Comparison of ENCODE assay signal across 1 cellular context in the genomic region with DNA sequence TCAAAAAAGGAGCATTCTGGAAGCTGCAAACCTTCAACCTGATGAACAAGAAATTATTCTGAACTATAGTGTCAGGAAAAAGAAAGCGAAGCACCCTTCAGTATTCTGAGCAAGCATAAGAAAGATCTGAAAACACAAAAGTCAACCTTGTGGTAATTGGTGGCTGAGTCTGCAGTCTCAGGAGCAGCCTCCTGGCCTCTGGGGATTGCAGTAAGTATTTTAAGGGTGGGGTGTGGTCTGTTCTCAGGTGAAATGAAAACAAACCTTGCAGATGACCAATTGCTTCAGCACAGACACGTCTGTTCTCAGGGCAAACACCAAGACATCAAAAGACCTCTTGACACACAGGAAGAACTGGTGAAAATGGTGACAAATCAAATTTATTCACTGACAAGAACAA.
TF ChIP-seq lines count a peak whose summit lies in the region.

No MANE protein-coding gene starts in this region.

TF ChIP-seq in IMR-90, 13 proteins besides CTCF, POLR2A, EP300 and RAD21 (continued from another document):
- TF ChIP-seq, protein P1, sequence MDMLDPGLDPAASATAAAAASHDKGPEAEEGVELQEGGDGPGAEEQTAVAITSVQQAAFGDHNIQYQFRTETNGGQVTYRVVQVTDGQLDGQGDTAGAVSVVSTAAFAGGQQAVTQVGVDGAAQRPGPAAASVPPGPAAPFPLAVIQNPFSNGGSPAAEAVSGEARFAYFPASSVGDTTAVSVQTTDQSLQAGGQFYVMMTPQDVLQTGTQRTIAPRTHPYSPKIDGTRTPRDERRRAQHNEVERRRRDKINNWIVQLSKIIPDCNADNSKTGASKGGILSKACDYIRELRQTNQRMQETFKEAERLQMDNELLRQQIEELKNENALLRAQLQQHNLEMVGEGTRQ (IDR thresholded peaks at IDR 0.05; ENCODE audit: low read depth, low read length): no peak
- TF ChIP-seq MAFK (IDR thresholded peaks at IDR 0.05; ENCODE audit: low read depth, low read length) (no peak), MXI1 (IDR thresholded peaks at IDR 0.05; ENCODE audit: borderline replicate concordance, low read depth, low read length) (no peak), RCOR1 (IDR thresholded peaks at IDR 0.05; ENCODE audit: insufficient replicate concordance, low read length) (no peak), NFE2L2 (IDR thresholded peaks at IDR 0.05; ENCODE audit: low read depth, low read length) (no peak), FOS (IDR thresholded peaks at IDR 0.05; ENCODE audit: low read depth, low read length) (no peak)
